23 cellular contexts compared by ENCODE assay signal in the genomic region with DNA sequence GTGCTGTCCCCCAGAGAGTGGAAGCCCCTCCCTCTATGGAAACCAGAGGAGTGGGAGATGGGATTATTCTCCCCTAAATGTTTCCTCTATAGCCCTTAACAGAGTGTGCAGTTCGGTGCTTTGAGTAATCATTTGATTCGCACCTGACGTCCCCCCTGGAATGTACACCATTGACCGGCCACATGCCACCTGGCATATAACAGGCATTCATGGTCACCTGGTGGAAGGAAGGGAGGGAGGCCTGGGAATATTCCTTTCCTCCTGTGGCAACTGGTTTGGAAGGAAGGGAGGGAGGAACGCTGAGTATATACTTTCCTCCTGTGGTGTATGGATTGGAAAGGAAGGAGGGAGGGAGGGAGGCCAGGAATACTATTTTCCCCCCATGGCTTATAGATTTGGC.
"Had no signal": no experiment of that assay in that cellular context is flagged by ENCODE, and none has a peak within 500 bp of the region (broad histone marks: within the 10 kb centered on the region; RNA-seq: fewer than 3 reads in every experiment).

No MANE protein-coding gene starts in this region.

- H3K9me3 ChIP-seq: esophagus squamous epithelium, psoas muscle, testis had no signal

- DNase-seq: cerebellar nuclear complex; cortex of kidney; effector memory CD8-positive, alpha-beta T cell; erythroblast; esophagus squamous epithelium; foreskin melanocyte; kidney; left cardiac atrium; mesenchymal stem cell; midbrain; naive thymus-derived CD4-positive, alpha-beta T cell; nucleus accumbens; psoas muscle; stimulated activated CD4-positive, alpha-beta T cell treated with anti-CD3 and anti-CD28 coated beads, Interleukin-4, amount 100 ng/mL, for 4 hours; stimulated activated naive CD8-positive, alpha-beta T cell treated with anti-CD3 and anti-CD28 coated beads, Interleukin-15, Interleukin-2, amounts not matched to agents 100 U/mL and 50 U/mL, for 24 hours; substantia nigra; testis had no signal

- H3K4me3 ChIP-seq: esophagus squamous epithelium, hepatocyte, psoas muscle, skin epidermis, spleen, testis, tibial artery had no signal

- H3K4me1 ChIP-seq: esophagus squamous epithelium, psoas muscle, spleen, testis, tibial artery had no signal

- ATAC-seq: effector memory CD8-positive, alpha-beta T cell; left cardiac atrium; naive thymus-derived CD4-positive, alpha-beta T cell; psoas muscle; right cardiac atrium; stimulated activated memory B cell treated with anti-CD40 and anti-IgM and Interleukin-4, amounts not matched to agents 10 μg/mL and 1 μg/mL and 100 μg/mL, for 72 hours; stimulated activated naive CD8-positive, alpha-beta T cell treated with anti-CD3 and anti-CD28 coated beads, Interleukin-15, Interleukin-2, amounts not matched to agents 100 U/mL and 50 U/mL, for 24 hours had no signal

- H3K27me3 ChIP-seq: esophagus squamous epithelium, hepatocyte, testis, tibial artery had no signal

- H3K27ac ChIP-seq: esophagus squamous epithelium, hepatocyte, psoas muscle, skin epidermis, spleen, testis, tibial artery had no signal
